ENCODE assay signal across 30 cellular contexts in genomic region chr9:132728497-132728896, GRCh38.
"Had no signal": no experiment of that assay in that cellular context is flagged by ENCODE, and none has a peak within 500 bp of the region (broad histone marks: within the 10 kb centered on the region; RNA-seq: fewer than 3 reads in every experiment).

No MANE protein-coding gene starts in this region.

- H3K27me3 ChIP-seq: ascending aorta, breast epithelium, colonic mucosa had no signal

- ATAC-seq: activated naive CD4-positive, alpha-beta T cell treated with anti-CD3 and anti-CD28 coated beads, Interleukin-2, amount 50 U/mL, for 72 hours; activated T-cell treated with anti-CD3 and anti-CD28 coated beads, Interleukin-2, amount 50 U/mL, for 72 hours; heart left ventricle; T-cell; WTC11 had no signal

- H3K36me3 ChIP-seq: ascending aorta, breast epithelium, cardiac muscle cell, colonic mucosa, heart left ventricle had no signal

- H3K4me1 ChIP-seq: ascending aorta, breast epithelium, colonic mucosa, heart left ventricle had no signal

- H3K4me3 ChIP-seq: ascending aorta, breast epithelium, cardiac muscle cell, colonic mucosa, heart left ventricle had no signal

- H3K27ac ChIP-seq: ascending aorta, cardiac muscle cell, colonic mucosa, heart left ventricle, VCaP had no signal

- H3K9me3 ChIP-seq: ascending aorta, breast epithelium, colonic mucosa, heart left ventricle had no signal

- FAIRE-seq: endometrium, endothelial cell of umbilical vein, frontal cortex, TTC549 had no signal

- DNase-seq: activated CD4-positive, alpha-beta memory T cell treated with anti-CD3 and anti-CD28 coated beads, Interleukin-2, amount 10 ng/mL, durations not matched to agents 7 days and 5 days; activated CD4-positive, alpha-beta T cell treated with anti-CD3 and anti-CD28 coated beads for 1 hour; activated CD4-positive, alpha-beta T cell treated with anti-CD3 and anti-CD28 coated beads for 4 hours; activated CD4-positive, alpha-beta T cell treated with anti-CD3 and anti-CD28 coated beads, Interleukin-2, amount 10 ng/mL, durations not matched to agents 7 days and 5 days; activated CD4-positive, alpha-beta T cell treated with anti-CD3 and anti-CD28 coated beads, Interleukin-2, amount 50 U/mL, for 4 hours; activated CD8-positive, alpha-beta memory T cell treated with anti-CD3 and anti-CD28 coated beads, Interleukin-2, amount 50 U/mL, for 48 hours; activated gamma-delta T cell; activated naive CD4-positive, alpha-beta T cell; activated naive CD4-positive, alpha-beta T cell treated with anti-CD3 and anti-CD28 coated beads, Interleukin-2, amount 10 ng/mL, durations not matched to agents 7 days and 5 days; activated naive CD8-positive, alpha-beta T cell treated with anti-CD3 and anti-CD28 coated beads, Interleukin-2, amount 10 ng/mL, durations not matched to agents 7 days and 5 days; activated T-cell treated with anti-CD3 and anti-CD28 coated beads for 4 hours; activated T-cell treated with anti-CD3 and anti-CD28 coated beads, Interleukin-2, amount 50 U/mL, for 24 hours; activated T-cell treated with anti-CD3 and anti-CD28 coated beads, Interleukin-2, amount 50 U/mL, for 72 hours; central memory CD4-positive, alpha-beta T cell; colonic mucosa; effector CD8-positive, alpha-beta T cell; foreskin fibroblast; heart left ventricle; T-cell; T-helper 2 cell had no signal
